ENCODE assay signal across 1 cellular context in genomic region chr7:127844165-127844564, GRCh38.
TF ChIP-seq lines count a peak whose summit lies in the region.

No MANE protein-coding gene starts in this region.

TF ChIP-seq in H1, 55 proteins besides CTCF, POLR2A, EP300 and RAD21 (continued from another document):
- TF ChIP-seq SIX5 (IDR thresholded peaks at IDR 0.05; ENCODE audit: low read depth, low read length) (no peak), CTBP2 (IDR thresholded peaks at IDR 0.05; ENCODE audit: borderline replicate concordance, insufficient read depth, insufficient read length, low read length) (no peak), ZNF274 (IDR thresholded peaks at IDR 0.05; ENCODE audit: borderline replicate concordance, extremely low read depth, low read length) (no peak), MAX (IDR thresholded peaks at IDR 0.05) (no peak), KDM1A (IDR thresholded peaks at IDR 0.05; ENCODE audit: borderline replicate concordance, low read length) (no peak), SP1 (IDR thresholded peaks at IDR 0.05; ENCODE audit: low read depth, low read length) (no peak), BRCA1 (IDR thresholded peaks at IDR 0.05; ENCODE audit: low read depth, low read length) (no peak), ASH2L (IDR thresholded peaks at IDR 0.05; ENCODE audit: low read length) (no peak), EGR1 (IDR thresholded peaks at IDR 0.05; ENCODE audit: borderline replicate concordance, low read depth, low read length) (no peak), KDM4A (IDR thresholded peaks at IDR 0.05; ENCODE audit: low read depth, low read length, severe bottlenecking) (no peak), ATF3 (IDR thresholded peaks at IDR 0.05; ENCODE audit: insufficient read depth, low read depth, low read length) (no peak), CHD7 (IDR thresholded peaks at IDR 0.05; ENCODE audit: insufficient replicate concordance, low read length) (no peak), ATF2 (IDR thresholded peaks at IDR 0.05; ENCODE audit: low read length) (no peak)
